9 cellular contexts compared by ENCODE assay signal in genomic region chr11:2531277-2531986, GRCh38.
DNase-seq lines count a peak whose midpoint lies in the region; ATAC-seq lines count a peak whose summit lies in the region.
"Had no signal": no experiment of that assay in that cellular context is flagged by ENCODE, and none has a peak within 500 bp of the region (broad histone marks: within the 10 kb centered on the region; RNA-seq: fewer than 3 reads in every experiment).

No MANE protein-coding gene starts in this region.

- H3K79me1 ChIP-seq in mesenchymal stem cell (replicated peaks; ENCODE audit: low read length, poor library complexity, severe bottlenecking) = no peaks in the 10 kb centered on the region

- no peak overlapping the region for H4K8ac ChIP-seq in mesenchymal stem cell (ENCODE audit: low read length)

- no peaks in the 10 kb centered on the region for H3K36me3 Mint-ChIP-seq in activated CD4-positive, alpha-beta memory T cell treated with anti-CD3 and anti-CD28 coated beads, Interleukin-2, amount 10 ng/mL, durations not matched to agents 7 days and 5 days (ENCODE audit: low read depth)

- peaks cover 30% of the 10 kb centered on the region for H3K4me1 ChIP-seq in mesenchymal stem cell (ENCODE audit: control insufficient read depth, insufficient read depth, low read depth, low read length)

- POLR2A ChIA-PET in activated CD4-positive, alpha-beta memory T cell treated with anti-CD3 and anti-CD28 coated beads, Interleukin-2, amount 10 ng/mL, durations not matched to agents 7 days and 5 days (lab: Charles Lee) = interaction anchor here (0.8 to 2.0 kb wide), 4 partner anchors 104 to 354 kb away, joined by 3 to 8 read pairs (median 3); partner anchors contain the start of gene CDKN1C

- H3K27ac ChIP-seq in mesenchymal stem cell (ENCODE audit: low read length, poor library complexity, severe bottlenecking) = no peak overlapping the region
- H3K27ac ChIP-seq: BLaER1 treated with 17β-estradiol and CSF1 and Interleukin-3, amounts not matched to agents 10 nM and 100 nM had no signal

- H3K4me1 Mint-ChIP-seq in activated CD4-positive, alpha-beta memory T cell treated with anti-CD3 and anti-CD28 coated beads, Interleukin-2, amount 10 ng/mL, durations not matched to agents 7 days and 5 days = peaks cover 18% of the 10 kb centered on the region

- no peak overlapping the region for H2BK12ac ChIP-seq in mesenchymal stem cell (ENCODE audit: low read length in 2 of 2)

- no peaks in the 10 kb centered on the region for H3K9me3 ChIP-seq in mesenchymal stem cell (ENCODE audit: control insufficient read depth, low read length)
- H3K9me3 ChIP-seq: BLaER1 treated with 17β-estradiol and CSF1 and Interleukin-3, amounts not matched to agents 10 nM and 100 nM had no signal

- no peak overlapping the region for H2BK15ac ChIP-seq in mesenchymal stem cell (ENCODE audit: low read depth, poor library complexity, severe bottlenecking)

- H3K4me2 ChIP-seq in mesenchymal stem cell (ENCODE audit: low read length, poor library complexity, severe bottlenecking) = no peak overlapping the region

- no peak for ATAC-seq in HG02852 (IDR thresholded peaks at IDR 0.05; ENCODE audit: unreplicated experiment)

- no peak overlapping the region for H3K18ac ChIP-seq in mesenchymal stem cell (ENCODE audit: low read depth in 1 of 2, low read length in 2 of 2)

- H2BK120ac ChIP-seq in mesenchymal stem cell (ENCODE audit: low read depth, low read length) = no peak overlapping the region

- H4K91ac ChIP-seq in mesenchymal stem cell (ENCODE audit: low read length) = peak overlapping the region; percentile 29

- no peak overlapping the region for H3K23ac ChIP-seq in mesenchymal stem cell (ENCODE audit: low read length in 2 of 2)

- H3K14ac ChIP-seq in mesenchymal stem cell (ENCODE audit: low read length in 2 of 2) = no peak overlapping the region

- no peak overlapping the region for H2BK5ac ChIP-seq in mesenchymal stem cell (ENCODE audit: low read depth, low read length, poor library complexity, severe bottlenecking)

- no peak overlapping the region for H3K27ac Mint-ChIP-seq in activated CD4-positive, alpha-beta memory T cell treated with anti-CD3 and anti-CD28 coated beads, Interleukin-2, amount 10 ng/mL, durations not matched to agents 7 days and 5 days

- no peak overlapping the region for H3K4me3 Mint-ChIP-seq in activated CD4-positive, alpha-beta memory T cell treated with anti-CD3 and anti-CD28 coated beads, Interleukin-2, amount 10 ng/mL, durations not matched to agents 7 days and 5 days

- H2AFZ ChIP-seq in mesenchymal stem cell (ENCODE audit: low read depth, low read length) = no peak overlapping the region

- no peaks in the 10 kb centered on the region for H3K27me3 Mint-ChIP-seq in activated CD4-positive, alpha-beta memory T cell treated with anti-CD3 and anti-CD28 coated beads, Interleukin-2, amount 10 ng/mL, durations not matched to agents 7 days and 5 days

- H3K9ac ChIP-seq in mesenchymal stem cell (ENCODE audit: low read length) = no peak overlapping the region
- H3K9ac ChIP-seq: BLaER1 treated with 17β-estradiol and CSF1 and Interleukin-3, amounts not matched to agents 10 nM and 100 nM had no signal

- H3K36me3 ChIP-seq in mesenchymal stem cell (ENCODE audit: control insufficient read depth in 1 of 2, insufficient read depth in 2 of 2, low read depth in 1 of 2, low read length in 2 of 2) = no peaks in the 10 kb centered on the region
- H3K36me3 ChIP-seq: BLaER1 treated with 17β-estradiol and CSF1 and Interleukin-3, amounts not matched to agents 10 nM and 100 nM had no signal

- no peak overlapping the region for H3K4ac ChIP-seq in mesenchymal stem cell (ENCODE audit: low read depth in 1 of 2, low read length in 2 of 2)

- H2AK5ac ChIP-seq in mesenchymal stem cell (ENCODE audit: low read length, severe bottlenecking) = no peak overlapping the region

- H3K27me3 ChIP-seq in mesenchymal stem cell (ENCODE audit: control insufficient read depth in 1 of 2, insufficient read depth in 1 of 2, low read length in 2 of 2) = peaks cover 27 to 68% of the 10 kb centered on the region in 2 experiments

- no peak overlapping the region for H3K4me3 ChIP-seq in mesenchymal stem cell (ENCODE audit: insufficient read depth in 1 of 2, low read depth in 1 of 2, low read length in 2 of 2)
- H3K4me3 ChIP-seq: BLaER1 treated with 17β-estradiol and CSF1 and Interleukin-3, amounts not matched to agents 10 nM and 100 nM had no signal

- CTCF ChIA-PET in activated CD4-positive, alpha-beta memory T cell treated with anti-CD3 and anti-CD28 coated beads, Interleukin-2, amount 10 ng/mL, durations not matched to agents 7 days and 5 days (lab: Charles Lee) = interaction anchor here (0.9 to 6.4 kb wide), 16 partner anchors 64 to 558 kb away, joined by 3 to 216 read pairs (median 4); partner anchors contain the start of genes C11orf21, CDKN1C, KCNQ1 and TSPAN32

- WGBS in mesenchymal stem cell = 44% methylated on average over 14 of the region's 14 CpGs

- no peaks in the 10 kb centered on the region for H3K9me3 Mint-ChIP-seq in activated CD4-positive, alpha-beta memory T cell treated with anti-CD3 and anti-CD28 coated beads, Interleukin-2, amount 10 ng/mL, durations not matched to agents 7 days and 5 days

- DNase-seq in NCI-H1417 (lab: John Stamatoyannopoulos, UW) (peak; percentile 26 to 74 (median 65)), NCI-H1417 treated with DMSO at 0.1 percent for 48 hours (lab: John Stamatoyannopoulos, UW) (no peak), NCI-H2171 treated with DMSO at 0.1 percent for 48 hours (lab: John Stamatoyannopoulos, UW) (peak; percentile 20), mesenchymal stem cell (peak; percentile 58)
- peak; percentile 66 for DNase-seq in activated CD4-positive, alpha-beta memory T cell treated with anti-CD3 and anti-CD28 coated beads, Interleukin-2, amount 10 ng/mL, durations not matched to agents 7 days and 5 days
- peak; percentile 62 for DNase-seq in effector CD4-positive, alpha-beta T cell
- peak; percentile 30 to 36 for DNase-seq in stimulated activated CD8-positive, alpha-beta memory T cell treated with anti-CD3 and anti-CD28 coated beads, Interleukin-15, amount 100 ng/mL, for 48 hours (ENCODE audit: low read depth in 2 of 2)
